9 cellular contexts compared by ENCODE assay signal in the genomic region with DNA sequence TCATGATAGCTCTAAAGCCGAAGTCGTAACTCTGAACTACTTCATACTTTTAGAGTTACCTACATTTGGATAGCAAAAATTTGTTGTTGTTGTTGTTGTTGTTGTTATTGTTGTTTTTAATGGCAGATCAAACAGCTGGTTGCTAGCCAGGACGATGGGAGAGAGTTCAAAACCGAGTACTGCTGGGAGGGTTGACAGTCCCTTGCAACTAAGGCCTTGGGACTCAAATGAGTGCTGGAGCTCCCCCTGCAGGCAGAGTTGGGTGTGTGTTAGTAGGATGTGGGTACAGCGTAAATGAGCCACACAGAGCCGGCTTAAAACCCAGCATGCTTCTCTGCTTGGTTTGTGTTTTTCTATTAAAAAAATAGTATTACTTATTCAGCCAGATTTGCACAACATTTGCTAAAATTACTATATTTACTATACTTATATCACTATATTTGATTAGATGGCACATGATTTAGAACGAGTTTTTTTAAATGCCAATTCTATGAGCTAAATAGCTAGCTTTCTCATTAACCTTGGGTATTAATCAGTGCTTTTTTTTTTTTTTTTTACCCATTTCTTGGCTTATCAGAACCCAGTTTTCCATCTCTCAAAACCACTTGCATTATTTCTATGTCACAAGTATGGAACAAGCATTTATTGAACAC.
DNase-seq lines count a peak whose midpoint lies in the region; ATAC-seq, FAIRE-seq and TF ChIP-seq lines count a peak whose summit lies in the region.
"Had no signal": no experiment of that assay in that cellular context is flagged by ENCODE, and none has a peak within 500 bp of the region (broad histone marks: within the 10 kb centered on the region; RNA-seq: fewer than 3 reads in every experiment).

No MANE protein-coding gene starts in this region.

- TF ChIP-seq CTCF in endothelial cell (IDR thresholded peaks at IDR 0.05; ENCODE audit: unreplicated experiment) = peak; percentile 75

- FAIRE-seq in HTR-8/SVneo (lab: Jason Lieb, UNC) = no peak

- H3K27me3 Mint-ChIP-seq in endothelial cell (ENCODE audit: unreplicated experiment) = no peaks in the 10 kb centered on the region

- in situ Hi-C loops in Caki2 (cut with HindIII; ENCODE audit: low pct_unique_long_range_greater_than_20kb, low sequenced_read_pairs) = no loop called here

- peak; percentile 70 for ATAC-seq in GM21360 (IDR thresholded peaks at IDR 0.05; ENCODE audit: unreplicated experiment)

- no peaks in the 10 kb centered on the region for H3K4me1 Mint-ChIP-seq in endothelial cell (ENCODE audit: unreplicated experiment)

- DNase-seq in Caki2 (ENCODE audit: low read depth) (peak; percentile 36), HTR-8/SVneo (ENCODE audit: insufficient read length, low spot score) (peak; percentile 59), NOMO-1 treated with DMSO at 0.1 percent for 48 hours (lab: John Stamatoyannopoulos, UW; ENCODE audit: unreplicated experiment) (peak; percentile 73), endothelial cell (ENCODE audit: low spot score) (peak; percentile 87), middle frontal gyrus (ENCODE audit: extremely low spot score, low spot score) (peak; percentile 74)
- DNase-seq in activated CD8-positive, alpha-beta memory T cell treated with anti-CD3 and anti-CD28 coated beads for 4 hours (ENCODE audit: low read depth in 2 of 2) = peak; percentile 67 to 72
- peak; percentile 91 for DNase-seq in stimulated activated CD8-positive, alpha-beta memory T cell treated with anti-CD3 and anti-CD28 coated beads, Interleukin-4, amount 100 ng/mL, for 48 hours

- no peaks in the 10 kb centered on the region for H3K9me3 Mint-ChIP-seq in endothelial cell (ENCODE audit: unreplicated experiment)
- H3K9me3 Mint-ChIP-seq: dendritic cell treated with granulocyte-macrophage colony-stimulating factor and Interleukin-4, amounts not matched to agents 40 ng/mL and 50 ng/mL, for 4 days had no signal

- no peak overlapping the region for H3K27ac Mint-ChIP-seq in endothelial cell (ENCODE audit: unreplicated experiment)
- H3K27ac Mint-ChIP-seq: dendritic cell treated with granulocyte-macrophage colony-stimulating factor and Interleukin-4, amounts not matched to agents 40 ng/mL and 50 ng/mL, for 4 days had no signal

- H3K36me3 Mint-ChIP-seq in endothelial cell (ENCODE audit: low read depth, unreplicated experiment) = no peaks in the 10 kb centered on the region

- H3K4me3 Mint-ChIP-seq in endothelial cell (ENCODE audit: unreplicated experiment) = no peak overlapping the region
- H3K4me3 Mint-ChIP-seq: dendritic cell treated with granulocyte-macrophage colony-stimulating factor and Interleukin-4, amounts not matched to agents 40 ng/mL and 50 ng/mL, for 4 days had no signal

Comparison
In these comparisons a context has a peak if more than half of its experiments do, and no peak if none do; other contexts are left out.
1. Peak in every context shown above with its lines: DNase-seq and ATAC-seq.
2. DNase-seq: peak in every context shown above with its lines; median percentile 91 in stimulated activated CD8-positive, alpha-beta memory T cell treated with anti-CD3 and anti-CD28 coated beads, Interleukin-4, amount 100 ng/mL, for 48 hours; 87 in endothelial cell; 74 in middle frontal gyrus; 73 in NOMO-1 treated with DMSO at 0.1 percent for 48 hours; 70 in activated CD8-positive, alpha-beta memory T cell treated with anti-CD3 and anti-CD28 coated beads for 4 hours; 59 in HTR-8/SVneo; 36 in Caki2.